Comparison of ENCODE assay signal across 12 cellular contexts in genomic region chr6:90297866-90298381, GRCh38. TPM values are rescaled to one million over a fixed set of nuclear protein-coding genes. Genes with fewer than 3 reads are reported as not detected.
DNase-seq lines count a peak whose midpoint lies in the region; ATAC-seq and TF ChIP-seq lines count a peak whose summit lies in the region.
"Had no signal": no experiment of that assay in that cellular context is flagged by ENCODE, and none has a peak within 500 bp of the region (broad histone marks: within the 10 kb centered on the region; RNA-seq: fewer than 3 reads in every experiment).

No MANE protein-coding gene starts in this region.

- H3K4me3 Mint-ChIP-seq in activated naive CD8-positive, alpha-beta T cell treated with anti-CD3 and anti-CD28 coated beads, Interleukin-2, amount 10 ng/mL, durations not matched to agents 7 days and 5 days: peak overlapping the region; percentile 62
- H3K4me3 Mint-ChIP-seq in naive thymus-derived CD8-positive, alpha-beta T cell: peak overlapping the region in 9 of 10 donors; percentile 54 to 84 (median 76)
- peak overlapping the region; percentile 82 for H3K4me3 Mint-ChIP-seq in type B pancreatic cell

- intact Hi-C loops in left cardiac atrium (cut with DNase I): loop anchor here (10.0 kb wide), 2 partner anchors 87 to 323 kb away; no protein-coding TSS in a partner anchor

- H3K9me3 ChIP-seq in cardiac muscle cell (ENCODE audit: low read depth): no peaks in the 10 kb centered on the region

- H3K27ac ChIP-seq in cardiac muscle cell: peak overlapping the region; percentile 62

- peaks cover 10% of the 10 kb centered on the region for H3K27me3 Mint-ChIP-seq in activated naive CD8-positive, alpha-beta T cell treated with anti-CD3 and anti-CD28 coated beads, Interleukin-2, amount 10 ng/mL, durations not matched to agents 7 days and 5 days
- no peaks in the 10 kb centered on the region for H3K27me3 Mint-ChIP-seq in naive thymus-derived CD8-positive, alpha-beta T cell
- peaks cover 35% of the 10 kb centered on the region for H3K27me3 Mint-ChIP-seq in type B pancreatic cell

- TF ChIP-seq CTCF in cardiac muscle cell (IDR thresholded peaks at IDR 0.05; ENCODE audit: low read depth, low read length) (no peak), type B pancreatic cell (conservative IDR thresholded peaks at IDR 0.05) (no peak)

- H3K4me3 ChIP-seq in cardiac muscle cell: no peak overlapping the region

- no peaks in the 10 kb centered on the region for H3K9me3 Mint-ChIP-seq in activated naive CD8-positive, alpha-beta T cell treated with anti-CD3 and anti-CD28 coated beads, Interleukin-2, amount 10 ng/mL, durations not matched to agents 7 days and 5 days
- H3K9me3 Mint-ChIP-seq in naive thymus-derived CD8-positive, alpha-beta T cell: no peaks in the 10 kb centered on the region
- no peaks in the 10 kb centered on the region for H3K9me3 Mint-ChIP-seq in type B pancreatic cell

- H3K36me3 ChIP-seq in cardiac muscle cell: no peaks in the 10 kb centered on the region

- H3K4me1 ChIP-seq in cardiac muscle cell (ENCODE audit: low read depth): peaks cover 26% of the 10 kb centered on the region

- H3K27ac Mint-ChIP-seq in activated naive CD8-positive, alpha-beta T cell treated with anti-CD3 and anti-CD28 coated beads, Interleukin-2, amount 10 ng/mL, durations not matched to agents 7 days and 5 days: no peak overlapping the region
- H3K27ac Mint-ChIP-seq in naive thymus-derived CD8-positive, alpha-beta T cell: peak overlapping the region; percentile 79 to 97 (median 92)
- H3K27ac Mint-ChIP-seq in type B pancreatic cell: peak overlapping the region; percentile 74

- peak in 1 of 2 donors; percentile 30 for DNase-seq in cardiac muscle cell (ENCODE audit: low read depth in 1 of 2, low spot score in 1 of 2)
- no peak for DNase-seq in left cardiac atrium
- DNase-seq in activated naive CD8-positive, alpha-beta T cell treated with anti-CD3 and anti-CD28 coated beads, Interleukin-2, amount 10 ng/mL, durations not matched to agents 7 days and 5 days: no peak
- DNase-seq in naive thymus-derived CD8-positive, alpha-beta T cell: no peak
- DNase-seq in type B pancreatic cell (ENCODE audit: extremely low spot score, unreplicated experiment): no peak
- DNase-seq in ecto neural progenitor cell (ENCODE audit: low spot score): no peak
- DNase-seq in SW480 (ENCODE audit: low spot score): no peak
- no peak for DNase-seq in activated gamma-delta T cell treated with Interleukin-2 at 50 U/mL for 16 hours
- DNase-seq: amniotic stem cell, GOT3, KBM-7, NCI-H2081 treated with DMSO at 0.1 percent for 48 hours had no signal

- peaks cover 19% of the 10 kb centered on the region for H3K27me3 ChIP-seq in cardiac muscle cell

- peaks cover 5% of the 10 kb centered on the region for H3K36me3 Mint-ChIP-seq in activated naive CD8-positive, alpha-beta T cell treated with anti-CD3 and anti-CD28 coated beads, Interleukin-2, amount 10 ng/mL, durations not matched to agents 7 days and 5 days
- H3K36me3 Mint-ChIP-seq in naive thymus-derived CD8-positive, alpha-beta T cell: peaks cover 0 to 3% (median 2%) of the 10 kb centered on the region in 3 donors
- H3K36me3 Mint-ChIP-seq in type B pancreatic cell: no peaks in the 10 kb centered on the region

- H3K4me1 Mint-ChIP-seq in activated naive CD8-positive, alpha-beta T cell treated with anti-CD3 and anti-CD28 coated beads, Interleukin-2, amount 10 ng/mL, durations not matched to agents 7 days and 5 days: peaks cover 15% of the 10 kb centered on the region
- H3K4me1 Mint-ChIP-seq in naive thymus-derived CD8-positive, alpha-beta T cell: peaks cover 20 to 46% (median 33%) of the 10 kb centered on the region in 4 donors
- peaks cover 26% of the 10 kb centered on the region for H3K4me1 Mint-ChIP-seq in type B pancreatic cell (ENCODE audit: unreplicated experiment)

- no peak for ATAC-seq in left cardiac atrium
- ATAC-seq in activated naive CD8-positive, alpha-beta T cell treated with anti-CD3 and anti-CD28 coated beads, Interleukin-2, amount 10 ng/mL, durations not matched to agents 7 days and 5 days (ENCODE audit: low read depth): no peak
- no peak for ATAC-seq in naive thymus-derived CD8-positive, alpha-beta T cell

- POLR2A ChIA-PET in activated naive CD8-positive, alpha-beta T cell treated with anti-CD3 and anti-CD28 coated beads, Interleukin-2, amount 10 ng/mL, durations not matched to agents 7 days and 5 days (lab: Charles Lee): interaction anchor here (0.5 to 1.3 kb wide), 2 partner anchors 384 to 469 kb away, joined by 3 read pairs; partner anchors contain the start of gene CASP8AP2
- POLR2A ChIA-PET in naive thymus-derived CD8-positive, alpha-beta T cell (lab: Charles Lee): interaction anchor here (1.3 to 5.6 kb wide), 7 partner anchors 9 to 358 kb away, joined by 3 to 65 read pairs (median 4); no protein-coding TSS in a partner anchor

RNA-seq across cellular contexts. Expression of gene BACH2, which starts 1.3 kb away (rescaled TPM):
- total RNA-seq in cardiac muscle cell (3.2 and 5.6 TPM in 2 replicates), left cardiac atrium (1 to 10 TPM; 2.0 to 2.5 TPM), type B pancreatic cell (ENCODE audit: low replicate concordance) (8.5 and 33.5 TPM in 2 replicates)
- polyA plus RNA-seq in cardiac muscle cell: 4.6 and 5.4 TPM in 2 replicates
- total RNA-seq in activated naive CD8-positive, alpha-beta T cell treated with anti-CD3 and anti-CD28 coated beads, Interleukin-2, amount 10 ng/mL, durations not matched to agents 7 days and 5 days: 10 to 100 TPM; 61.7 to 65.8 TPM
- total RNA-seq in naive thymus-derived CD8-positive, alpha-beta T cell: 100 to 1,000 TPM; 116 to 126 TPM
- 10 to 100 TPM; 17.5 to 29.3 (median 21.7) TPM for polyA plus RNA-seq in naive thymus-derived CD8-positive, alpha-beta T cell
